Comparison of ENCODE assay signal across 10 cellular contexts in genomic region chr14:69658664-69659261, GRCh38. TPM values are rescaled to one million over a fixed set of nuclear protein-coding genes. Genes with fewer than 3 reads are reported as not detected.
DNase-seq lines count a peak whose midpoint lies in the region; ATAC-seq and TF ChIP-seq lines count a peak whose summit lies in the region.
"Had no signal": no experiment of that assay in that cellular context is flagged by ENCODE, and none has a peak within 500 bp of the region (broad histone marks: within the 10 kb centered on the region; RNA-seq: fewer than 3 reads in every experiment).

No MANE protein-coding gene starts in this region.

- H3K27me3 ChIP-seq in GM23248 (replicated peaks; ENCODE audit: insufficient read depth) (no peaks in the 10 kb centered on the region), trophoblast cell (ENCODE audit: insufficient read depth, low read length) (no peaks in the 10 kb centered on the region)

- H3K4me2 ChIP-seq in GM23248 (ENCODE audit: unreplicated experiment) (no peak overlapping the region), trophoblast cell (ENCODE audit: low read length) (no peak overlapping the region)

- H3K9ac ChIP-seq in GM23248 = peak overlapping the region; percentile 36; the same call in 1 of the 2 replicates
- H3K9ac ChIP-seq in trophoblast cell (ENCODE audit: low read length) = no peak overlapping the region

- peaks cover 34% of the 10 kb centered on the region for H3K4me1 ChIP-seq in GM23248 (ENCODE audit: insufficient read depth)
- peaks cover 2 to 12% of the 10 kb centered on the region in 2 experiments for H3K4me1 ChIP-seq in trophoblast cell (ENCODE audit: control insufficient read depth in 1 of 2, insufficient read depth in 2 of 2, low read length in 2 of 2)

- H3F3A ChIP-seq in GM23248 (ENCODE audit: insufficient read depth) = peaks cover 16% of the 10 kb centered on the region

- H3K14ac ChIP-seq in trophoblast cell (ENCODE audit: low read length) = no peak overlapping the region

- peak overlapping the region; percentile 48 for H3K23ac ChIP-seq in trophoblast cell (ENCODE audit: low read length)

- no peaks in the 10 kb centered on the region for H3K79me1 ChIP-seq in trophoblast cell (ENCODE audit: low read length)

- no peak overlapping the region for H2BK5ac ChIP-seq in trophoblast cell (ENCODE audit: low read depth, low read length, poor library complexity)

- H3K9me3 ChIP-seq in GM23248 (ENCODE audit: low read depth) (no peaks in the 10 kb centered on the region), trophoblast cell (ENCODE audit: insufficient read depth, low read depth, low read length) (no peaks in the 10 kb centered on the region)

- H4K12ac ChIP-seq in trophoblast cell (ENCODE audit: low read depth, low read length) = no peak overlapping the region

- H2BK120ac ChIP-seq in trophoblast cell (ENCODE audit: insufficient read depth, low read length, poor library complexity) = no peak overlapping the region

- H2AK5ac ChIP-seq in trophoblast cell (ENCODE audit: low read length) = no peak overlapping the region

- WGBS in GM23248 (ENCODE audit: low coverage in 1 of 2, low lambda C conversion rate in 2 of 2, missing lambda C conversion rate in 2 of 2), 2 experiments = 88 to 93% methylated on average over 8 of the region's 8 CpGs
- WGBS in trophoblast cell (ENCODE audit: extremely low coverage, insufficient coverage, insufficient read length) = no CpG with 5 or more reads among the region's 8 CpGs

- no peaks in the 10 kb centered on the region; the same call in 1 of the 2 replicates for H4K20me1 ChIP-seq in GM23248 (ENCODE audit: insufficient read depth)

- no peak overlapping the region for H4K8ac ChIP-seq in trophoblast cell (ENCODE audit: low read depth, low read length)

- H2AFZ ChIP-seq in GM23248 = no peak overlapping the region
- no peak overlapping the region for H2AFZ ChIP-seq in trophoblast cell (ENCODE audit: insufficient read depth, low read length, poor library complexity)

- in situ Hi-C loops in GM23248 (cut with MboI) = no loop called here

- no peak overlapping the region for H3K4me3 ChIP-seq in GM23248
- peak overlapping the region; percentile 12 for H3K4me3 ChIP-seq in epithelial cell of esophagus (ENCODE audit: low read length)
- H3K4me3 ChIP-seq in trophoblast cell (ENCODE audit: low read depth, low read length) = no peak overlapping the region

- peaks cover 98% of the 10 kb centered on the region for H3K79me2 ChIP-seq in GM23248 (ENCODE audit: insufficient read depth)
- no peaks in the 10 kb centered on the region for H3K79me2 ChIP-seq in trophoblast cell (ENCODE audit: control insufficient read depth, insufficient read depth, low read length, poor library complexity)

- H3K36me3 ChIP-seq in GM23248 (ENCODE audit: low read depth) = no peaks in the 10 kb centered on the region
- no peaks in the 10 kb centered on the region for H3K36me3 ChIP-seq in trophoblast cell (ENCODE audit: control insufficient read depth in 1 of 2, insufficient read depth in 2 of 2, low read length in 2 of 2)

- H3K4ac ChIP-seq in trophoblast cell (ENCODE audit: low read depth, low read length) = no peak overlapping the region

- no peak overlapping the region for H3K18ac ChIP-seq in trophoblast cell (ENCODE audit: low read length)

- no peak for TF ChIP-seq CTCF in epithelial cell of esophagus (IDR thresholded peaks at IDR 0.05; ENCODE audit: insufficient read depth, low read depth, low read length, missing control alignments)

- ATAC-seq in HG03460 (IDR thresholded peaks at IDR 0.05; ENCODE audit: unreplicated experiment) (no peak), GM21447 (IDR thresholded peaks at IDR 0.05; ENCODE audit: unreplicated experiment) (no peak)

- H3K27ac ChIP-seq in GM23248 = peak overlapping the region; percentile 52
- H3K27ac ChIP-seq in trophoblast cell (ENCODE audit: low read depth, low read length) = no peak overlapping the region

- H4K91ac ChIP-seq in trophoblast cell (ENCODE audit: low read depth, low read length) = no peak overlapping the region

- H2BK12ac ChIP-seq in trophoblast cell (ENCODE audit: low read length) = no peak overlapping the region

- DNase-seq in GM23248 = no peak
- DNase-seq in SW480 (ENCODE audit: low spot score) = peak; percentile 83
- peak; percentile 70 for DNase-seq in epithelial cell of esophagus (ENCODE audit: low read depth)
- no peak for DNase-seq in trophoblast cell
- DNase-seq in COR-L47 (lab: John Stamatoyannopoulos, UW) = no peak
- DNase-seq in OCI-M2 (lab: John Stamatoyannopoulos, UW; ENCODE audit: unreplicated experiment) = no peak
- DNase-seq: HFFc6, NCI-H2029 treated with DMSO at 0.1 percent for 48 hours had no signal

- no peaks in the 10 kb centered on the region for H3K9me2 ChIP-seq in GM23248 (ENCODE audit: insufficient read depth)

RNA-seq across cellular contexts. Expression of gene SUSD6, which starts 47.4 kb away (rescaled TPM):
- total RNA-seq in GM23248 (2014; rRNA removed; shearing (Covaris generic)) = 12.2 and 15.6 TPM in 2 replicates
- polyA plus RNA-seq in GM23248 (2016; fragmentation: Nextera tagmentation; extraction: Ambion mirVana) = 23.2 and 24.1 TPM in 2 replicates
- 5.4 and 5.5 TPM in 2 replicates for polyA plus RNA-seq in trophoblast cell (2013)

Comparison
In these comparisons a context has a peak if more than half of its experiments do, and no peak if none do; other contexts are left out.
1. DNase-seq: peak in SW480 (single experiment) and epithelial cell of esophagus (single experiment); none in GM23248 (single experiment), trophoblast cell (0 of 2), COR-L47 (single experiment) and OCI-M2 (single experiment).